In the genomic region with DNA sequence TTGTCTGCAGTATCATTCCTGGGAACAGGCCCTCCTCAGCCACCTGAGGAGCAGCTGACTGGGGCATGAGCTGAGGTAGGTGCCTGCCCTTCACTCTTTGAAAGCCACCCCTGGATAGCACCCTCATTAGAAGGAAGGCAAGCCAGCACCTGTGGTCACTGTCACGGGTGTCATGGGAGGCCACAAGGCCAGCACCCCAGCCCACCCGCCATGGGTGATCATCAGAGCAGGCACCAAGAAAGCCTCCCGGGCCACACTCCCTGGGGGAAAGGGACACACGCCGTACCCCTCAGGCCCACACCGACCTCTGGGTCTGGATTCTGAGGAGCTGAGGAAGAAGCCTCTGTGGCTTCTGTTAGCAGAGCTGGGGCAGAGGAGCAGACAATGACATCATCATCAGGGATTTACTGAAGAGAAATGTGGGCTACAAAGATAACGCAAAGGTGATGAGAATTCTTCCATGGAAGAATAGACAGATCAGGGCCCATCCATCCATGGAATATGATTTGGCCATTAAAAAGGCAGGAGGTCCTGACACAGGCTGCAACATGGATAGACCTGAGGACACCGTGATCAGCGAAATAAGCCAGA, we compare ENCODE assay signal across 20 cellular contexts. TPM values are rescaled to one million over a fixed set of nuclear protein-coding genes. Genes with fewer than 3 reads are reported as not detected.
DNase-seq lines count a peak whose midpoint lies in the region; ATAC-seq, FAIRE-seq and TF ChIP-seq lines count a peak whose summit lies in the region.
"Had no signal": no experiment of that assay in that cellular context is flagged by ENCODE, and none has a peak within 500 bp of the region (broad histone marks: within the 10 kb centered on the region; RNA-seq: fewer than 3 reads in every experiment).

No MANE protein-coding gene starts in this region.

- H3K36me3 Mint-ChIP-seq in activated CD4-positive, alpha-beta memory T cell treated with anti-CD3 and anti-CD28 coated beads, Interleukin-2, amount 10 ng/mL, durations not matched to agents 7 days and 5 days (ENCODE audit: low read depth) = peaks cover 67% of the 10 kb centered on the region
- H3K36me3 Mint-ChIP-seq in endothelial cell (ENCODE audit: low read depth, unreplicated experiment) = peaks cover 15% of the 10 kb centered on the region
- peaks cover 50 to 56% of the 10 kb centered on the region in 2 donors for H3K36me3 Mint-ChIP-seq in stimulated activated naive B cell treated with anti-CD40 and anti-IgM and Interleukin-4, amounts not matched to agents 10 μg/mL and 1 μg/mL and 100 μg/mL, for 72 hours
- H3K36me3 Mint-ChIP-seq: IgD-negative memory B cell had no signal

- no peak for TF ChIP-seq CTCF in endothelial cell (IDR thresholded peaks at IDR 0.05; ENCODE audit: unreplicated experiment)

- no peak for ATAC-seq in Right ventricle myocardium superior (ENCODE audit: poor library complexity)
- ATAC-seq in stimulated activated naive B cell treated with anti-CD40 and anti-IgM and Interleukin-4, amounts not matched to agents 10 μg/mL and 1 μg/mL and 100 μg/mL, for 72 hours (replicated peaks) = no peak
- ATAC-seq: gastrocnemius medialis had no signal

- CTCF ChIA-PET in activated CD4-positive, alpha-beta memory T cell treated with anti-CD3 and anti-CD28 coated beads, Interleukin-2, amount 10 ng/mL, durations not matched to agents 7 days and 5 days (lab: Charles Lee) = interaction anchor here (1.2 kb wide), 1 partner anchor 29 kb away, joined by 4 read pairs; no protein-coding TSS in a partner anchor

- no peak for FAIRE-seq in GM12892 (lab: Jason Lieb, UNC)
- FAIRE-seq: H1 had no signal

- peak overlapping the region; percentile 93 for H3K27ac Mint-ChIP-seq in activated CD4-positive, alpha-beta memory T cell treated with anti-CD3 and anti-CD28 coated beads, Interleukin-2, amount 10 ng/mL, durations not matched to agents 7 days and 5 days
- H3K27ac Mint-ChIP-seq in endothelial cell (ENCODE audit: unreplicated experiment) = no peak overlapping the region
- peak overlapping the region; percentile 53 for H3K27ac Mint-ChIP-seq in stimulated activated naive B cell treated with anti-CD40 and anti-IgM and Interleukin-4, amounts not matched to agents 10 μg/mL and 1 μg/mL and 100 μg/mL, for 72 hours
- H3K27ac Mint-ChIP-seq: IgD-negative memory B cell had no signal

- POLR2A ChIA-PET in activated CD4-positive, alpha-beta memory T cell treated with anti-CD3 and anti-CD28 coated beads, Interleukin-2, amount 10 ng/mL, durations not matched to agents 7 days and 5 days (lab: Charles Lee) = interaction anchor here (1.0 to 11.8 kb wide), 4 partner anchors 11 to 42 kb away, joined by 3 to 307 read pairs (median 4); a partner anchor contains a TSS

- intact Hi-C loops in cardiac septum (cut with DNase I) = no loop called here
- intact Hi-C loops in Right ventricle myocardium superior (cut with DNase I) = no loop called here

- H3K4me3 Mint-ChIP-seq in activated CD4-positive, alpha-beta memory T cell treated with anti-CD3 and anti-CD28 coated beads, Interleukin-2, amount 10 ng/mL, durations not matched to agents 7 days and 5 days = no peak overlapping the region
- H3K4me3 Mint-ChIP-seq in endothelial cell (ENCODE audit: unreplicated experiment) = peak overlapping the region; percentile 57
- no peak overlapping the region for H3K4me3 Mint-ChIP-seq in stimulated activated naive B cell treated with anti-CD40 and anti-IgM and Interleukin-4, amounts not matched to agents 10 μg/mL and 1 μg/mL and 100 μg/mL, for 72 hours
- H3K4me3 Mint-ChIP-seq: IgD-negative memory B cell; stimulated activated naive CD8-positive, alpha-beta T cell treated with anti-CD3 and anti-CD28 coated beads, Interleukin-15, Interleukin-2, amounts not matched to agents 100 ng/mL and 50 ng/mL, for 24 hours had no signal

- DNase-seq in cardiac septum (ENCODE audit: low spot score) (peak; percentile 29), Right ventricle myocardium superior (no peak), endothelial cell (ENCODE audit: low spot score) (no peak), NCI-H1436 treated with DMSO at 0.1 percent for 48 hours (lab: John Stamatoyannopoulos, UW) (no peak), GM12892 (ENCODE audit: insufficient read length) (no peak)
- DNase-seq in activated CD4-positive, alpha-beta memory T cell treated with anti-CD3 and anti-CD28 coated beads, Interleukin-2, amount 10 ng/mL, durations not matched to agents 7 days and 5 days = no peak
- DNase-seq in stimulated activated naive B cell treated with anti-CD40 and anti-IgM and Interleukin-4, amounts not matched to agents 10 μg/mL and 1 μg/mL and 100 μg/mL, for 72 hours = no peak
- DNase-seq: amygdala, DMS79, kidney glomerular epithelial cell, mesendoderm, naive B cell, NCI-H1694, NCI-H69, SW 1271, transverse colon had no signal

- peaks cover 55% of the 10 kb centered on the region for H3K4me1 Mint-ChIP-seq in activated CD4-positive, alpha-beta memory T cell treated with anti-CD3 and anti-CD28 coated beads, Interleukin-2, amount 10 ng/mL, durations not matched to agents 7 days and 5 days
- H3K4me1 Mint-ChIP-seq in endothelial cell (ENCODE audit: unreplicated experiment) = no peaks in the 10 kb centered on the region
- H3K4me1 Mint-ChIP-seq in stimulated activated naive B cell treated with anti-CD40 and anti-IgM and Interleukin-4, amounts not matched to agents 10 μg/mL and 1 μg/mL and 100 μg/mL, for 72 hours = peaks cover 0 to 5% of the 10 kb centered on the region in 2 donors

- H3K9me3 Mint-ChIP-seq in activated CD4-positive, alpha-beta memory T cell treated with anti-CD3 and anti-CD28 coated beads, Interleukin-2, amount 10 ng/mL, durations not matched to agents 7 days and 5 days = no peaks in the 10 kb centered on the region
- H3K9me3 Mint-ChIP-seq in endothelial cell (ENCODE audit: unreplicated experiment) = no peaks in the 10 kb centered on the region
- no peaks in the 10 kb centered on the region for H3K9me3 Mint-ChIP-seq in stimulated activated naive B cell treated with anti-CD40 and anti-IgM and Interleukin-4, amounts not matched to agents 10 μg/mL and 1 μg/mL and 100 μg/mL, for 72 hours
- H3K9me3 Mint-ChIP-seq: IgD-negative memory B cell; naive B cell; stimulated activated naive CD8-positive, alpha-beta T cell treated with anti-CD3 and anti-CD28 coated beads, Interleukin-15, Interleukin-2, amounts not matched to agents 100 ng/mL and 50 ng/mL, for 24 hours had no signal

- H3K27me3 Mint-ChIP-seq in activated CD4-positive, alpha-beta memory T cell treated with anti-CD3 and anti-CD28 coated beads, Interleukin-2, amount 10 ng/mL, durations not matched to agents 7 days and 5 days = no peaks in the 10 kb centered on the region
- H3K27me3 Mint-ChIP-seq in endothelial cell (ENCODE audit: unreplicated experiment) = peaks cover 5% of the 10 kb centered on the region
- H3K27me3 Mint-ChIP-seq in stimulated activated naive B cell treated with anti-CD40 and anti-IgM and Interleukin-4, amounts not matched to agents 10 μg/mL and 1 μg/mL and 100 μg/mL, for 72 hours = no peaks in the 10 kb centered on the region
- H3K27me3 Mint-ChIP-seq: IgD-negative memory B cell; naive B cell; stimulated activated naive CD8-positive, alpha-beta T cell treated with anti-CD3 and anti-CD28 coated beads, Interleukin-15, Interleukin-2, amounts not matched to agents 100 ng/mL and 50 ng/mL, for 24 hours had no signal

- no peak for TF ChIP-seq POLR2A in GM12892 (IDR thresholded peaks at IDR 0.05; ENCODE audit: low read depth, low read length)

RNA-seq across cellular contexts. Expression of a gene that starts 16.7 kb away (rescaled TPM):
- total RNA-seq in cardiac septum (189 TPM), Right ventricle myocardium superior (154 TPM), endothelial cell (ENCODE audit: unreplicated experiment) (148 TPM)
- total RNA-seq in activated CD4-positive, alpha-beta memory T cell treated with anti-CD3 and anti-CD28 coated beads, Interleukin-2, amount 10 ng/mL, durations not matched to agents 7 days and 5 days = 100 to 1,000 TPM; 299 to 314 TPM
- polyA plus RNA-seq in GM12892 (2012; ENCODE audit: missing spikeins) = 105 TPM

RNA-seq across cellular contexts. Expression of a gene that starts 48.4 kb away (rescaled TPM):
- total RNA-seq in cardiac septum (17.1 TPM), Right ventricle myocardium superior (12.8 TPM), endothelial cell (ENCODE audit: unreplicated experiment) (47.6 TPM)
- total RNA-seq in activated CD4-positive, alpha-beta memory T cell treated with anti-CD3 and anti-CD28 coated beads, Interleukin-2, amount 10 ng/mL, durations not matched to agents 7 days and 5 days = 100 to 1,000 TPM; 106 to 121 TPM
- polyA plus RNA-seq in GM12892 (2012; ENCODE audit: missing spikeins) = 28.6 TPM
